29 cellular contexts compared by ENCODE assay signal in genomic region chr7:151207796-151208195, GRCh38. TPM values are rescaled to one million over a fixed set of nuclear protein-coding genes. Genes with fewer than 3 reads are reported as not detected.
DNase-seq lines count a peak whose midpoint lies in the region; ATAC-seq and TF ChIP-seq lines count a peak whose summit lies in the region.
"Had no signal": no experiment of that assay in that cellular context is flagged by ENCODE, and none has a peak within 500 bp of the region (broad histone marks: within the 10 kb centered on the region; RNA-seq: fewer than 3 reads in every experiment).

No MANE protein-coding gene starts in this region.

- H3K36me3 ChIP-seq in RWPE2 (ENCODE audit: low read depth): no peaks in the 10 kb centered on the region
- peaks cover 0 to 13% of the 10 kb centered on the region in 2 donors for H3K36me3 ChIP-seq in neuronal stem cell (replicated peaks in 1 of 2; ENCODE audit: control insufficient read depth in 2 of 2, insufficient read depth in 2 of 2, low read length in 2 of 2)

- H4K91ac ChIP-seq in neuronal stem cell (ENCODE audit: low read depth, low read length, poor library complexity): no peak overlapping the region

- H4K8ac ChIP-seq in neuronal stem cell (ENCODE audit: low read depth, low read length): no peak overlapping the region

- H3K27me3 ChIP-seq in RWPE2 (ENCODE audit: insufficient read depth, poor library complexity, severe bottlenecking) (peaks cover 31% of the 10 kb centered on the region), neuronal stem cell (ENCODE audit: control insufficient read depth in 3 of 3, insufficient read depth in 3 of 3, low read depth in 1 of 3, low read length in 3 of 3) (peaks cover 0 to 40% (median 2%) of the 10 kb centered on the region in 3 experiments)

- H2AK5ac ChIP-seq in neuronal stem cell (ENCODE audit: low read depth, low read length): peak overlapping the region; percentile 31

- H3K9me3 Mint-ChIP-seq in activated CD4-positive, alpha-beta T cell treated with anti-CD3 and anti-CD28 coated beads, Interleukin-2, amount 10 ng/mL, durations not matched to agents 7 days and 5 days: no peaks in the 10 kb centered on the region
- no peaks in the 10 kb centered on the region for H3K9me3 Mint-ChIP-seq in progenitor cell of endocrine pancreas (ENCODE audit: low read depth)
- H3K9me3 Mint-ChIP-seq: activated T-cell treated with anti-CD3 and anti-CD28 coated beads, Interleukin-2, amount 50 U/mL, for 72 hours; H9 had no signal

- peaks cover 5% of the 10 kb centered on the region for H3K36me3 Mint-ChIP-seq in activated CD4-positive, alpha-beta T cell treated with anti-CD3 and anti-CD28 coated beads, Interleukin-2, amount 10 ng/mL, durations not matched to agents 7 days and 5 days (ENCODE audit: low read depth)
- peaks cover 2% of the 10 kb centered on the region for H3K36me3 Mint-ChIP-seq in progenitor cell of endocrine pancreas (ENCODE audit: insufficient read depth)
- H3K36me3 Mint-ChIP-seq: activated naive CD8-positive, alpha-beta T cell had no signal

- H3K14ac ChIP-seq in neuronal stem cell (ENCODE audit: low read length): peak overlapping the region; percentile 59

- H2AFZ ChIP-seq in neuronal stem cell (ENCODE audit: low read length): no peak overlapping the region

- no peak overlapping the region for H3K9ac ChIP-seq in neuronal stem cell (ENCODE audit: low read depth, low read length, poor library complexity)

- CTCF ChIA-PET in activated CD4-positive, alpha-beta T cell treated with anti-CD3 and anti-CD28 coated beads, Interleukin-2, amount 10 ng/mL, durations not matched to agents 7 days and 5 days (lab: Charles Lee): interaction anchor here (1.0 to 1.9 kb wide), 3 partner anchors 12 to 36 kb away, joined by 3 to 5 read pairs (median 3); partner anchors contain the start of gene ABCF2

- no peak overlapping the region for H3K4me2 ChIP-seq in neuronal stem cell (ENCODE audit: insufficient read depth, low read length, poor library complexity, severe bottlenecking)
- H3K4me2 ChIP-seq: A549 had no signal

- H3K4me3 ChIP-seq in RWPE2 (ENCODE audit: severe bottlenecking) (no peak overlapping the region), neuronal stem cell (ENCODE audit: low read length in 2 of 2) (no peak overlapping the region)
- H3K4me3 ChIP-seq: A549, SJCRH30 had no signal

- POLR2A ChIA-PET in activated CD4-positive, alpha-beta T cell treated with anti-CD3 and anti-CD28 coated beads, Interleukin-2, amount 10 ng/mL, durations not matched to agents 7 days and 5 days (lab: Charles Lee): no interaction called here

- peak overlapping the region; percentile 76 for H3K27ac Mint-ChIP-seq in activated CD4-positive, alpha-beta T cell treated with anti-CD3 and anti-CD28 coated beads, Interleukin-2, amount 10 ng/mL, durations not matched to agents 7 days and 5 days
- no peak overlapping the region for H3K27ac Mint-ChIP-seq in progenitor cell of endocrine pancreas
- H3K27ac Mint-ChIP-seq: activated naive CD8-positive, alpha-beta T cell; activated T-cell treated with anti-CD3 and anti-CD28 coated beads, Interleukin-2, amount 50 U/mL, for 72 hours; H9 had no signal

- H3K9me3 ChIP-seq in RWPE2 (ENCODE audit: severe bottlenecking) (no peaks in the 10 kb centered on the region), neuronal stem cell (replicated peaks in 1 of 2; ENCODE audit: control insufficient read depth in 2 of 2, insufficient read depth in 1 of 2, low read depth in 1 of 2, low read length in 2 of 2) (no peaks in the 10 kb centered on the region)
- H3K9me3 ChIP-seq: A549, BE2C, SJCRH30 had no signal

- H3K23ac ChIP-seq in neuronal stem cell (ENCODE audit: low read depth, low read length, poor library complexity): peak overlapping the region; percentile 46

- ATAC-seq in RWPE2 (ENCODE audit: low read depth): no peak; the same call in 2 of the 3 replicates
- ATAC-seq: Panc1 had no signal

- peak overlapping the region; percentile 12 for H3K4me3 Mint-ChIP-seq in activated CD4-positive, alpha-beta T cell treated with anti-CD3 and anti-CD28 coated beads, Interleukin-2, amount 10 ng/mL, durations not matched to agents 7 days and 5 days
- H3K4me3 Mint-ChIP-seq in progenitor cell of endocrine pancreas (ENCODE audit: low read depth): no peak overlapping the region
- H3K4me3 Mint-ChIP-seq: activated naive CD8-positive, alpha-beta T cell; activated T-cell treated with anti-CD3 and anti-CD28 coated beads, Interleukin-2, amount 50 U/mL, for 72 hours; H9 had no signal

- no peak for TF ChIP-seq CTCF in RWPE2 (IDR thresholded peaks at IDR 0.05; ENCODE audit: poor library complexity, severe bottlenecking)
- no peak for TF ChIP-seq CTCF in progenitor cell of endocrine pancreas (IDR thresholded peaks at IDR 0.05; ENCODE audit: unreplicated experiment)

- peaks cover 14% of the 10 kb centered on the region for H3K27me3 Mint-ChIP-seq in activated CD4-positive, alpha-beta T cell treated with anti-CD3 and anti-CD28 coated beads, Interleukin-2, amount 10 ng/mL, durations not matched to agents 7 days and 5 days
- peaks cover 53% of the 10 kb centered on the region for H3K27me3 Mint-ChIP-seq in progenitor cell of endocrine pancreas
- H3K27me3 Mint-ChIP-seq: activated naive CD8-positive, alpha-beta T cell had no signal

- H3K27ac ChIP-seq in RWPE2 (ENCODE audit: poor library complexity, severe bottlenecking): no peak overlapping the region
- H3K27ac ChIP-seq in neuronal stem cell (replicated peaks; ENCODE audit: low read length): no peak overlapping the region
- H3K27ac ChIP-seq: A549, SJCRH30, VCaP had no signal

- H3K4me1 ChIP-seq in RWPE2 (ENCODE audit: insufficient read depth, poor library complexity, severe bottlenecking): no peaks in the 10 kb centered on the region
- peaks cover 0 to 8% of the 10 kb centered on the region in 2 donors for H3K4me1 ChIP-seq in neuronal stem cell (ENCODE audit: control insufficient read depth in 2 of 2, insufficient read depth in 1 of 2, low read depth in 1 of 2, low read length in 2 of 2)
- H3K4me1 ChIP-seq: A549, BE2C, SJCRH30 had no signal

- H2BK5ac ChIP-seq in neuronal stem cell (ENCODE audit: low read length): no peak overlapping the region

- H3K79me1 ChIP-seq in neuronal stem cell (ENCODE audit: low read depth, low read length): no peaks in the 10 kb centered on the region

- no CpG with 5 or more reads among the region's 12 CpGs for WGBS in neuronal stem cell (ENCODE audit: extremely low coverage in 2 of 2, insufficient read length in 2 of 2, insufficient replicate concordance in 1 of 2), 2 donors

- H3K4ac ChIP-seq in neuronal stem cell (ENCODE audit: low read length): peak overlapping the region; percentile 72

- H2BK12ac ChIP-seq in neuronal stem cell (ENCODE audit: low read length): peak overlapping the region; percentile 61

- peak overlapping the region; percentile 32 for H3K18ac ChIP-seq in neuronal stem cell (ENCODE audit: low read length)

- H2BK15ac ChIP-seq in neuronal stem cell (ENCODE audit: low read length): no peak overlapping the region

- no peak overlapping the region for H2BK120ac ChIP-seq in neuronal stem cell (ENCODE audit: low read depth, low read length)

- H3K4me1 Mint-ChIP-seq in activated CD4-positive, alpha-beta T cell treated with anti-CD3 and anti-CD28 coated beads, Interleukin-2, amount 10 ng/mL, durations not matched to agents 7 days and 5 days: peaks cover 25% of the 10 kb centered on the region
- H3K4me1 Mint-ChIP-seq in progenitor cell of endocrine pancreas (ENCODE audit: low read depth): peaks cover 2% of the 10 kb centered on the region

- no peak for DNase-seq in activated CD4-positive, alpha-beta T cell treated with anti-CD3 and anti-CD28 coated beads, Interleukin-2, amount 10 ng/mL, durations not matched to agents 7 days and 5 days
- no peak for DNase-seq in activated CD4-positive, alpha-beta T cell treated with anti-CD3 and anti-CD28 coated beads, Interleukin-2, amount 50 U/mL, for 4 hours
- DNase-seq in RWPE2 (ENCODE audit: low spot score): peak; percentile 50
- no peak for DNase-seq in neuronal stem cell (ENCODE audit: low spot score)
- no peak for DNase-seq in GF-D8 (lab: John Stamatoyannopoulos, UW)
- DNase-seq in progenitor cell of endocrine pancreas (ENCODE audit: low spot score, unreplicated experiment): no peak
- DNase-seq: activated T-cell treated with anti-CD3 and anti-CD28 coated beads, Interleukin-2, amount 50 U/mL, for 72 hours; BE2C; central memory CD4-positive, alpha-beta T cell; dermis blood vessel endothelial cell; glutamatergic neuron; H9; IMR-90; kidney glomerular epithelial cell; NCI-H1417 treated with DMSO at 0.1 percent for 48 hours; NCI-H446 treated with DMSO at 0.1 percent for 48 hours; SJCRH30; stimulated activated CD4-positive, alpha-beta T cell treated with anti-CD3 and anti-CD28 coated beads, Interleukin-1b, Interleukin-23, amount 100 ng/mL, for 48 hours had no signal

RNA-seq across cellular contexts. Expression of gene H2BK1, which starts 2.5 kb away (rescaled TPM):
- not detected for total RNA-seq in activated CD4-positive, alpha-beta T cell treated with anti-CD3 and anti-CD28 coated beads, Interleukin-2, amount 10 ng/mL, durations not matched to agents 7 days and 5 days
- polyA plus RNA-seq in neuronal stem cell (2013, experiment 1 of 2): not detected
- not detected for polyA plus RNA-seq in neuronal stem cell (2013, experiment 2 of 2)
- total RNA-seq in progenitor cell of endocrine pancreas: not detected in 2 replicates
- total RNA-seq: activated CD8-positive, alpha-beta memory T cell treated with anti-CD3 and anti-CD28 coated beads for 36 hours; astrocyte; dermis blood vessel endothelial cell; endothelial cell of umbilical vein; H9; IMR-90; lung microvascular endothelial cell; MCF 10A; SJCRH30; skeletal muscle tissue had no signal
- polyA plus RNA-seq: A549, endothelial cell of umbilical vein, IMR-90 had no signal

RNA-seq across cellular contexts. Expression of gene ABCF2, which starts 19.2 kb away (rescaled TPM):
- 10 to 100 TPM; 31.7 to 34.3 TPM for total RNA-seq in activated CD4-positive, alpha-beta T cell treated with anti-CD3 and anti-CD28 coated beads, Interleukin-2, amount 10 ng/mL, durations not matched to agents 7 days and 5 days
- 19.4 TPM for polyA plus RNA-seq in neuronal stem cell (2013, experiment 1 of 2)
- 19.4 TPM for polyA plus RNA-seq in neuronal stem cell (2013, experiment 2 of 2)
- 48.7 and 55.1 TPM in 2 replicates for total RNA-seq in progenitor cell of endocrine pancreas

RNA-seq across cellular contexts. Expression of gene ASB10, which starts 20.7 kb away (rescaled TPM):
- not detected for total RNA-seq in activated CD4-positive, alpha-beta T cell treated with anti-CD3 and anti-CD28 coated beads, Interleukin-2, amount 10 ng/mL, durations not matched to agents 7 days and 5 days
- polyA plus RNA-seq in neuronal stem cell (2013, experiment 1 of 2): not detected
- polyA plus RNA-seq in neuronal stem cell (2013, experiment 2 of 2): not detected
- total RNA-seq in progenitor cell of endocrine pancreas: not detected in 2 replicates
- total RNA-seq: activated CD8-positive, alpha-beta memory T cell treated with anti-CD3 and anti-CD28 coated beads for 36 hours; activated T-cell treated with anti-CD3 and anti-CD28 coated beads, Interleukin-2, amount 50 U/mL, for 72 hours; astrocyte; dermis blood vessel endothelial cell; endothelial cell of umbilical vein; H9; IMR-90; lung microvascular endothelial cell; MCF 10A; SJCRH30; T-helper 2 cell treated with Interferon-gamma antibody and Interleukin-4, amounts not matched to agents 100 ng/mL and 5 ng/mL, for 36 hours had no signal
- polyA plus RNA-seq: A549, endothelial cell of umbilical vein, IMR-90 had no signal

RNA-seq across cellular contexts. Expression of gene CHPF2, which starts 24.5 kb away (rescaled TPM):
- total RNA-seq in activated CD4-positive, alpha-beta T cell treated with anti-CD3 and anti-CD28 coated beads, Interleukin-2, amount 10 ng/mL, durations not matched to agents 7 days and 5 days: 10 to 100 TPM; 40.7 to 42.3 TPM
- polyA plus RNA-seq in neuronal stem cell (2013, experiment 1 of 2): 8.2 TPM
- 8.7 TPM for polyA plus RNA-seq in neuronal stem cell (2013, experiment 2 of 2)
- 41.4 and 42.2 TPM in 2 replicates for total RNA-seq in progenitor cell of endocrine pancreas

RNA-seq across cellular contexts. Expression of gene GBX1, which starts 40.3 kb away (rescaled TPM):
- total RNA-seq in activated CD4-positive, alpha-beta T cell treated with anti-CD3 and anti-CD28 coated beads, Interleukin-2, amount 10 ng/mL, durations not matched to agents 7 days and 5 days: not detected
- polyA plus RNA-seq in neuronal stem cell (2013, experiment 1 of 2): 0.10 TPM
- polyA plus RNA-seq in neuronal stem cell (2013, experiment 2 of 2): 0.07 TPM
- total RNA-seq in progenitor cell of endocrine pancreas: 2.0 and 2.1 TPM in 2 replicates
- total RNA-seq: activated CD8-positive, alpha-beta memory T cell treated with anti-CD3 and anti-CD28 coated beads for 36 hours; activated T-cell treated with anti-CD3 and anti-CD28 coated beads, Interleukin-2, amount 50 U/mL, for 72 hours; astrocyte; dermis blood vessel endothelial cell; endothelial cell of umbilical vein; H9; IMR-90; lung microvascular endothelial cell; MCF 10A; skeletal muscle tissue; T-helper 2 cell treated with Interferon-gamma antibody and Interleukin-4, amounts not matched to agents 100 ng/mL and 5 ng/mL, for 36 hours had no signal
- polyA plus RNA-seq: A549, endothelial cell of umbilical vein, IMR-90 had no signal
